16 cellular contexts compared by ENCODE assay signal in the genomic region with DNA sequence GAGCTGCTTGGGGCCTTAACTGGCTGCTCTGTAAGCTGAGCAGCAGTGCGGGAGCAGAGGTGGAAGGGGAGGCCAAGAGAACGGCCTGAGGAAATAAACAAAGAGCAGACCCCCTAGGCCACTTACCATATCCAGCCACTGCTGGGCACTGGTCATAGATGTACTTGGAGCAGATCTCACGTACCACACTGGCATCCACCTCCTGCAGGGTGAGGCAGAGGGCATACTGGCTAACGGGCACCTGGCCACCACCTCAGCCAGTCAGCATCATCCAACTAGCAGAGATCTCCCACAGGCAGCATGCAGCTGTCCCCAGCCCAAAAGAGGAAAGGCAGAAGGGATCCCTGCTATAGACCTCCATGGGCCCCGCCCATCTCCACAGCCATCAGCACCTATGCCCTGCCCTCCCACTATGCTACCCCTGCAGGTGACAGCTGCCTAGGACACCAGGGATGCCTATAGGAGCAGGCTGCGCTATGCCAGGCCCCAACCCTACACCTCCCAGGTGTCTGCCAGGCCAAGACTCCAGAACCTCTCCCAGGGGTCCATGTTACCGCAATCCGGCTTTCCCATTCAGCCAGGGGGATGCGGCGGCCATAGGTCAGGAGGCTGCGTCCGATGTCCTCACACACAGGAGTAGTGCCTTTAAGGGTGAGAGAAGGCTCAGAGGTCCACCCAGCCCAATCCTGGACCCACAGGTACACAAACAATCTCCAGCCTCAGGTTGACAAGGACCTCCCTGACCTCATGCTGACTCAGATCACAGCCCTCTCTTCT. TPM values are rescaled to one million over a fixed set of nuclear protein-coding genes. Genes with fewer than 3 reads are reported as not detected.
DNase-seq lines count a peak whose midpoint lies in the region; ATAC-seq and TF ChIP-seq lines count a peak whose summit lies in the region.
"Had no signal": no experiment of that assay in that cellular context is flagged by ENCODE, and none has a peak within 500 bp of the region (broad histone marks: within the 10 kb centered on the region; RNA-seq: fewer than 3 reads in every experiment).

No MANE protein-coding gene starts in this region.

- H3K27ac ChIP-seq in 22Rv1 (peak overlapping the region; percentile 67), RWPE2 (ENCODE audit: poor library complexity, severe bottlenecking) (peak overlapping the region; percentile 98), left ventricle myocardium inferior (replicated peaks) (peak overlapping the region; percentile 95), gastrocnemius medialis (peak overlapping the region; percentile 85 to 98 (median 92))

- H3K9me3 Mint-ChIP-seq in activated CD4-positive, alpha-beta T cell treated with anti-CD3 and anti-CD28 coated beads for 36 hours (ENCODE audit: low read depth) = no peaks in the 10 kb centered on the region
- H3K9me3 Mint-ChIP-seq: activated CD8-positive, alpha-beta T cell treated with anti-CD3 and anti-CD28 coated beads for 36 hours had no signal

- intact Hi-C loops in left ventricle myocardium inferior (cut with micrococcal nuclease) = no loop called here
- intact Hi-C loops in gastrocnemius medialis (cut with DNase I; ENCODE audit: low total_unique reads) = no loop called here
- intact Hi-C loops in activated CD4-positive, alpha-beta T cell treated with anti-CD3 and anti-CD28 coated beads for 36 hours (cut with DNase I, micrococcal nuclease) = no loop called here

- DNase-seq in RWPE2 (ENCODE audit: low spot score) (peak; percentile 49), left ventricle myocardium inferior (no peak), gastrocnemius medialis (peak; percentile 41 to 79), RKO (ENCODE audit: low spot score) (no peak), putamen (ENCODE audit: low spot score) (no peak)
- DNase-seq in activated CD4-positive, alpha-beta T cell treated with anti-CD3 and anti-CD28 coated beads for 36 hours = no peak
- DNase-seq: activated CD8-positive, alpha-beta T cell treated with anti-CD3 and anti-CD28 coated beads for 36 hours; amygdala; MM.1S; NCI-H2081 treated with DMSO at 0.1 percent for 48 hours; NCI-H82; stimulated activated CD4-positive, alpha-beta T cell treated with anti-CD3 and anti-CD28 coated beads, Interleukin-15, amount 100 ng/mL, for 24 hours had no signal

- H3K27me3 Mint-ChIP-seq in activated CD4-positive, alpha-beta T cell treated with anti-CD3 and anti-CD28 coated beads for 36 hours = peaks cover 5% of the 10 kb centered on the region

- ATAC-seq in RWPE2 (ENCODE audit: low read depth) (peak; percentile 1), gastrocnemius medialis (peak in 1 of 2 donors; percentile 5), HG03108 (IDR thresholded peaks at IDR 0.05; ENCODE audit: unreplicated experiment) (no peak)
- ATAC-seq in activated CD4-positive, alpha-beta T cell treated with anti-CD3 and anti-CD28 coated beads for 36 hours = no peak
- ATAC-seq: activated CD8-positive, alpha-beta T cell treated with anti-CD3 and anti-CD28 coated beads for 36 hours had no signal

- H3K9me3 ChIP-seq in RWPE2 (ENCODE audit: severe bottlenecking) = no peaks in the 10 kb centered on the region
- no peaks in the 10 kb centered on the region for H3K9me3 ChIP-seq in left ventricle myocardium inferior (replicated peaks)
- no peaks in the 10 kb centered on the region for H3K9me3 ChIP-seq in gastrocnemius medialis
- H3K9me3 ChIP-seq: ovary had no signal

- H3K4me3 ChIP-seq in RWPE2 (ENCODE audit: severe bottlenecking) (no peak overlapping the region), left ventricle myocardium inferior (peak overlapping the region; percentile 40), gastrocnemius medialis (peak overlapping the region in 1 of 4 donors; percentile 33)
- H3K4me3 ChIP-seq: ovary had no signal

- CTCF ChIA-PET in activated CD4-positive, alpha-beta T cell treated with anti-CD3 and anti-CD28 coated beads for 36 hours (lab: Charles Lee) = no interaction called here

- peaks cover 48% of the 10 kb centered on the region for H3K4me1 ChIP-seq in RWPE2 (ENCODE audit: insufficient read depth, poor library complexity, severe bottlenecking)
- peaks cover 100% of the 10 kb centered on the region for H3K4me1 ChIP-seq in left ventricle myocardium inferior
- H3K4me1 ChIP-seq in gastrocnemius medialis = peaks cover 66 to 70% of the 10 kb centered on the region in 2 donors

- H3K36me3 ChIP-seq in RWPE2 (ENCODE audit: low read depth) = peaks cover 58% of the 10 kb centered on the region
- peaks cover 59% of the 10 kb centered on the region for H3K36me3 ChIP-seq in left ventricle myocardium inferior
- H3K36me3 ChIP-seq in gastrocnemius medialis = peaks cover 0 to 48% of the 10 kb centered on the region in 2 donors
- H3K36me3 ChIP-seq: ovary had no signal

- in situ Hi-C loops in gastrocnemius medialis (cut with MboI; ENCODE audit: low sequenced_read_pairs in 4 of 4) = no loop called here

- no peak overlapping the region for H3K4me3 Mint-ChIP-seq in activated CD4-positive, alpha-beta T cell treated with anti-CD3 and anti-CD28 coated beads for 36 hours
- H3K4me3 Mint-ChIP-seq: activated CD8-positive, alpha-beta T cell treated with anti-CD3 and anti-CD28 coated beads for 36 hours had no signal

- H3K27me3 ChIP-seq in RWPE2 (ENCODE audit: insufficient read depth, poor library complexity, severe bottlenecking) (no peaks in the 10 kb centered on the region), left ventricle myocardium inferior (ENCODE audit: low read depth) (peaks cover 4% of the 10 kb centered on the region), gastrocnemius medialis (no peaks in the 10 kb centered on the region)
- H3K27me3 ChIP-seq: ovary had no signal

- no peaks in the 10 kb centered on the region for H3K4me1 Mint-ChIP-seq in activated CD4-positive, alpha-beta T cell treated with anti-CD3 and anti-CD28 coated beads for 36 hours

- no peak overlapping the region for H3K27ac Mint-ChIP-seq in activated CD4-positive, alpha-beta T cell treated with anti-CD3 and anti-CD28 coated beads for 36 hours
- H3K27ac Mint-ChIP-seq: activated CD8-positive, alpha-beta T cell treated with anti-CD3 and anti-CD28 coated beads for 36 hours had no signal

- H3K36me3 Mint-ChIP-seq in activated CD4-positive, alpha-beta T cell treated with anti-CD3 and anti-CD28 coated beads for 36 hours (ENCODE audit: low read depth) = peaks cover 42% of the 10 kb centered on the region

- TF ChIP-seq CTCF in 22Rv1 (IDR thresholded peaks at IDR 0.05) (no peak), RWPE2 (IDR thresholded peaks at IDR 0.05; ENCODE audit: poor library complexity, severe bottlenecking) (no peak), left ventricle myocardium inferior (IDR thresholded peaks at IDR 0.05; ENCODE audit: borderline replicate concordance) (no peak), gastrocnemius medialis (IDR thresholded peaks at IDR 0.05 in 4 of 5, conservative IDR thresholded peaks at IDR 0.05 in 1 of 5) (no peak)

- POLR2A ChIA-PET in activated CD4-positive, alpha-beta T cell treated with anti-CD3 and anti-CD28 coated beads for 36 hours (lab: Charles Lee) = no interaction called here

- TF ChIP-seq POLR2A in gastrocnemius medialis (IDR thresholded peaks at IDR 0.05) = no peak

RNA-seq across cellular contexts. Expression of gene COL7A1, which starts 4.6 kb away (rescaled TPM):
- total RNA-seq in left ventricle myocardium inferior (24.4 TPM), gastrocnemius medialis (1 to 10 TPM in 2 of 4 donors, under 1 TPM in 2; 0.66 to 1.7 (median 1.1) TPM)
- total RNA-seq in activated CD4-positive, alpha-beta T cell treated with anti-CD3 and anti-CD28 coated beads for 36 hours = under 1 TPM; 0.65 to 0.85 TPM

RNA-seq across cellular contexts. Expression of gene UQCRC1, which starts 9.7 kb away (rescaled TPM):
- total RNA-seq in left ventricle myocardium inferior (1,000 TPM), gastrocnemius medialis (100 to 1,000 TPM; 679 to 861 (median 720) TPM)
- total RNA-seq in activated CD4-positive, alpha-beta T cell treated with anti-CD3 and anti-CD28 coated beads for 36 hours = 100 to 1,000 TPM; 205 to 231 TPM

RNA-seq across cellular contexts. Expression of gene TMEM89, which starts 21.9 kb away (rescaled TPM):
- not detected for total RNA-seq in left ventricle myocardium inferior
- total RNA-seq in gastrocnemius medialis = not detected
- total RNA-seq in activated CD4-positive, alpha-beta T cell treated with anti-CD3 and anti-CD28 coated beads for 36 hours = under 1 TPM in 1 of 2 experiments, not detected in 1; 0.30 TPM
- total RNA-seq: ovary had no signal

RNA-seq across cellular contexts. Expression of gene SLC26A6, which starts 35.6 kb away (rescaled TPM):
- total RNA-seq in left ventricle myocardium inferior = 12.9 TPM
- 10 to 100 TPM in 2 of 4 donors, 1 to 10 TPM in 2; 6.1 to 17.3 (median 10.1) TPM for total RNA-seq in gastrocnemius medialis
- total RNA-seq in activated CD4-positive, alpha-beta T cell treated with anti-CD3 and anti-CD28 coated beads for 36 hours = 10 to 100 TPM; 35.0 to 38.5 TPM

RNA-seq across cellular contexts. Expression of gene UCN2, which starts 36.1 kb away (rescaled TPM):
- total RNA-seq in left ventricle myocardium inferior (0.19 TPM), gastrocnemius medialis (not detected)
- not detected for total RNA-seq in activated CD4-positive, alpha-beta T cell treated with anti-CD3 and anti-CD28 coated beads for 36 hours
- total RNA-seq: activated CD8-positive, alpha-beta T cell treated with anti-CD3 and anti-CD28 coated beads for 36 hours; dermis microvascular lymphatic vessel endothelial cell had no signal

Comparison
In these comparisons a context has a peak if more than half of its experiments do, and no peak if none do; other contexts are left out.
1. DNase-seq: peak in RWPE2 (single experiment) and gastrocnemius medialis (2 of 2); none in left ventricle myocardium inferior (single experiment), RKO (single experiment), putamen (single experiment) and activated CD4-positive, alpha-beta T cell treated with anti-CD3 and anti-CD28 coated beads for 36 hours (single experiment).
2. Peak in every context shown above with its lines, with median percentiles within 50 percentile points of each other: H3K27ac ChIP-seq.